Comparison of ENCODE assay signal across 23 cellular contexts in genomic region chr20:7712661-7713060, GRCh38.
"Had no signal": no experiment of that assay in that cellular context is flagged by ENCODE, and none has a peak within 500 bp of the region (broad histone marks: within the 10 kb centered on the region; RNA-seq: fewer than 3 reads in every experiment).

No MANE protein-coding gene starts in this region.

- H3K4me3 ChIP-seq: left lung, neural progenitor cell, prostate gland, sigmoid colon, testis, tibial artery had no signal

- H3K4me1 ChIP-seq: left lung, neural progenitor cell, parathyroid adenoma, prostate gland, sigmoid colon, testis, tibial artery had no signal

- H3K9ac ChIP-seq: neural progenitor cell, parathyroid adenoma had no signal

- H3K9me3 ChIP-seq: left lung, prostate gland, sigmoid colon, testis, tibial artery had no signal

- H3K79me2 ChIP-seq: parathyroid adenoma had no signal

- H3K4me2 ChIP-seq: neural progenitor cell had no signal

- DNase-seq: cortex of kidney; effector memory CD8-positive, alpha-beta T cell; hypothalamus; kidney; left cardiac atrium; left lung; mesendoderm; midbrain; naive thymus-derived CD4-positive, alpha-beta T cell; right cardiac atrium; sigmoid colon; stimulated activated CD4-positive, alpha-beta T cell treated with anti-CD3 and anti-CD28 coated beads, Interleukin-2, amount 100 ng/mL, for 24 hours; stimulated activated CD4-positive, alpha-beta T cell treated with anti-CD3 and anti-CD28 coated beads, Interleukin-4, amount 100 ng/mL, for 24 hours; stimulated activated naive CD8-positive, alpha-beta T cell treated with anti-CD3 and anti-CD28 coated beads, Interleukin-15, Interleukin-2, amounts not matched to agents 100 U/mL and 50 U/mL, for 24 hours; substantia nigra; testis; tibial artery had no signal

- ATAC-seq: effector memory CD8-positive, alpha-beta T cell; left cardiac atrium; left lung; naive thymus-derived CD4-positive, alpha-beta T cell; right cardiac atrium; stimulated activated memory B cell treated with anti-CD40 and anti-IgM and Interleukin-4, amounts not matched to agents 10 μg/mL and 1 μg/mL and 100 μg/mL, for 72 hours; stimulated activated naive CD8-positive, alpha-beta T cell treated with anti-CD3 and anti-CD28 coated beads, Interleukin-15, Interleukin-2, amounts not matched to agents 100 U/mL and 50 U/mL, for 24 hours had no signal

- H2AFZ ChIP-seq: neural progenitor cell, parathyroid adenoma had no signal

- H3K27ac ChIP-seq: left lung, neural progenitor cell, parathyroid adenoma, prostate gland, sigmoid colon, testis, tibial artery had no signal

- H3K27me3 ChIP-seq: left lung, neural progenitor cell, sigmoid colon, testis, tibial artery had no signal

- FAIRE-seq: endometrium, frontal cortex had no signal

- H3K36me3 ChIP-seq: left lung, prostate gland, sigmoid colon, tibial artery had no signal
